Comparison of ENCODE assay signal across 19 cellular contexts in genomic region chr12:212383-212798, GRCh38.
DNase-seq lines count a peak whose midpoint lies in the region; ATAC-seq and TF ChIP-seq lines count a peak whose summit lies in the region.
"Had no signal": no experiment of that assay in that cellular context is flagged by ENCODE, and none has a peak within 500 bp of the region (broad histone marks: within the 10 kb centered on the region; RNA-seq: fewer than 3 reads in every experiment).

No MANE protein-coding gene starts in this region.

- no peak overlapping the region for H3K27ac ChIP-seq in tibial artery
- H3K27ac ChIP-seq: colonic mucosa had no signal

- TF ChIP-seq POLR2A in NB4 (IDR thresholded peaks at IDR 0.05; ENCODE audit: extremely low read depth, insufficient read length): no peak

- H3K27ac Mint-ChIP-seq in dendritic cell treated with granulocyte-macrophage colony-stimulating factor and Interleukin-4, amounts not matched to agents 40 ng/mL and 50 ng/mL, for 4 days: peak overlapping the region; percentile 94
- H3K27ac Mint-ChIP-seq in nephron: peak overlapping the region; percentile 85 to 94 (median 91)
- H3K27ac Mint-ChIP-seq: activated CD8-positive, alpha-beta memory T cell treated with anti-CD3 and anti-CD28 coated beads, Interleukin-2, amount 10 ng/mL, durations not matched to agents 7 days and 5 days had no signal

- TF ChIP-seq CTCF in NB4 (IDR thresholded peaks at IDR 0.05; ENCODE audit: low read depth, low read length): no peak
- TF ChIP-seq CTCF in nephron (IDR thresholded peaks at IDR 0.05; ENCODE audit: unreplicated experiment in 3 of 3): no peak
- no peak for TF ChIP-seq CTCF in tibial artery (IDR thresholded peaks at IDR 0.05)

- peaks cover 52% of the 10 kb centered on the region for H3K4me1 Mint-ChIP-seq in dendritic cell treated with granulocyte-macrophage colony-stimulating factor and Interleukin-4, amounts not matched to agents 40 ng/mL and 50 ng/mL, for 4 days (ENCODE audit: low read depth)
- peaks cover 38% of the 10 kb centered on the region for H3K4me1 Mint-ChIP-seq in nephron
- H3K4me1 Mint-ChIP-seq: activated CD8-positive, alpha-beta memory T cell treated with anti-CD3 and anti-CD28 coated beads, Interleukin-2, amount 10 ng/mL, durations not matched to agents 7 days and 5 days had no signal

- H3K4me3 ChIP-seq in NB4 (ENCODE audit: low read depth, low read length): no peak overlapping the region
- no peak overlapping the region for H3K4me3 ChIP-seq in tibial artery
- H3K4me3 ChIP-seq: colonic mucosa, smooth muscle cell had no signal

- H3K9me3 ChIP-seq in tibial artery: no peaks in the 10 kb centered on the region
- H3K9me3 ChIP-seq: colonic mucosa, stomach had no signal

- ATAC-seq in GM21737 (IDR thresholded peaks at IDR 0.05; ENCODE audit: unreplicated experiment): no peak
- ATAC-seq: activated CD4-positive, CD25-positive, alpha-beta regulatory T cell treated with anti-CD3 and anti-CD28 coated beads, Interleukin-2, amount 50 U/mL, for 24 hours; activated CD8-positive, alpha-beta memory T cell treated with anti-CD3 and anti-CD28 coated beads, Interleukin-2, amount 10 ng/mL, durations not matched to agents 7 days and 5 days; esophagus mucosa had no signal

- peaks cover 0 to 59% of the 10 kb centered on the region in 2 donors for H3K27me3 ChIP-seq in tibial artery

- peaks cover 6% of the 10 kb centered on the region for H3K36me3 Mint-ChIP-seq in dendritic cell treated with granulocyte-macrophage colony-stimulating factor and Interleukin-4, amounts not matched to agents 40 ng/mL and 50 ng/mL, for 4 days (ENCODE audit: low read depth)
- H3K36me3 Mint-ChIP-seq in nephron (ENCODE audit: low read depth): no peaks in the 10 kb centered on the region
- H3K36me3 Mint-ChIP-seq: activated CD8-positive, alpha-beta memory T cell treated with anti-CD3 and anti-CD28 coated beads, Interleukin-2, amount 10 ng/mL, durations not matched to agents 7 days and 5 days had no signal

- DNase-seq in CD1c-positive myeloid dendritic cell (ENCODE audit: extremely low spot score) (peak; percentile 73), NB4 (ENCODE audit: low read depth) (peak; percentile 25), medulla oblongata (ENCODE audit: extremely low spot score) (no peak), T1000 (lab: John Stamatoyannopoulos, UW) (no peak), tibial artery (no peak)
- DNase-seq: activated CD8-positive, alpha-beta memory T cell treated with anti-CD3 and anti-CD28 coated beads, Interleukin-2, amount 10 ng/mL, durations not matched to agents 7 days and 5 days; activated effector memory CD4-positive, alpha-beta T cell treated with anti-CD3 and anti-CD28 coated beads, Interleukin-2, amount 50 U/mL, for 16 hours; GOT3; islet precursor cell; NCI-H2029; T-helper 1 cell had no signal

- intact Hi-C loops in dendritic cell treated with granulocyte-macrophage colony-stimulating factor and Interleukin-4, amounts not matched to agents 40 ng/mL and 50 ng/mL, for 4 days (cut with micrococcal nuclease): no loop called here
- intact Hi-C loops in tibial artery (cut with DNase I; ENCODE audit: low total_unique reads): no loop called here

- no peaks in the 10 kb centered on the region for H3K9me3 Mint-ChIP-seq in dendritic cell treated with granulocyte-macrophage colony-stimulating factor and Interleukin-4, amounts not matched to agents 40 ng/mL and 50 ng/mL, for 4 days
- H3K9me3 Mint-ChIP-seq in nephron: no peaks in the 10 kb centered on the region

- no peaks in the 10 kb centered on the region for H3K36me3 ChIP-seq in tibial artery
- H3K36me3 ChIP-seq: colonic mucosa, stomach had no signal

- H3K4me1 ChIP-seq in tibial artery: peaks cover 0 to 8% (median 0%) of the 10 kb centered on the region in 4 donors
- H3K4me1 ChIP-seq: colonic mucosa had no signal

- H3K4me3 Mint-ChIP-seq in dendritic cell treated with granulocyte-macrophage colony-stimulating factor and Interleukin-4, amounts not matched to agents 40 ng/mL and 50 ng/mL, for 4 days: peak overlapping the region; percentile 58
- H3K4me3 Mint-ChIP-seq in nephron: peak overlapping the region in 1 of 3 experiments; percentile 10
- H3K4me3 Mint-ChIP-seq: activated CD8-positive, alpha-beta memory T cell treated with anti-CD3 and anti-CD28 coated beads, Interleukin-2, amount 10 ng/mL, durations not matched to agents 7 days and 5 days had no signal

- H3K27me3 Mint-ChIP-seq in dendritic cell treated with granulocyte-macrophage colony-stimulating factor and Interleukin-4, amounts not matched to agents 40 ng/mL and 50 ng/mL, for 4 days: peaks cover 2% of the 10 kb centered on the region
- H3K27me3 Mint-ChIP-seq in nephron (ENCODE audit: low read depth): peaks cover 41% of the 10 kb centered on the region

Comparison
In these comparisons a context has a peak if more than half of its experiments do, and no peak if none do; other contexts are left out.
1. DNase-seq: peak in CD1c-positive myeloid dendritic cell (single experiment) and NB4 (single experiment); none in medulla oblongata (single experiment), T1000 (single experiment) and tibial artery (0 of 2).